ENCODE assay signal across 13 cellular contexts in the genomic region with DNA sequence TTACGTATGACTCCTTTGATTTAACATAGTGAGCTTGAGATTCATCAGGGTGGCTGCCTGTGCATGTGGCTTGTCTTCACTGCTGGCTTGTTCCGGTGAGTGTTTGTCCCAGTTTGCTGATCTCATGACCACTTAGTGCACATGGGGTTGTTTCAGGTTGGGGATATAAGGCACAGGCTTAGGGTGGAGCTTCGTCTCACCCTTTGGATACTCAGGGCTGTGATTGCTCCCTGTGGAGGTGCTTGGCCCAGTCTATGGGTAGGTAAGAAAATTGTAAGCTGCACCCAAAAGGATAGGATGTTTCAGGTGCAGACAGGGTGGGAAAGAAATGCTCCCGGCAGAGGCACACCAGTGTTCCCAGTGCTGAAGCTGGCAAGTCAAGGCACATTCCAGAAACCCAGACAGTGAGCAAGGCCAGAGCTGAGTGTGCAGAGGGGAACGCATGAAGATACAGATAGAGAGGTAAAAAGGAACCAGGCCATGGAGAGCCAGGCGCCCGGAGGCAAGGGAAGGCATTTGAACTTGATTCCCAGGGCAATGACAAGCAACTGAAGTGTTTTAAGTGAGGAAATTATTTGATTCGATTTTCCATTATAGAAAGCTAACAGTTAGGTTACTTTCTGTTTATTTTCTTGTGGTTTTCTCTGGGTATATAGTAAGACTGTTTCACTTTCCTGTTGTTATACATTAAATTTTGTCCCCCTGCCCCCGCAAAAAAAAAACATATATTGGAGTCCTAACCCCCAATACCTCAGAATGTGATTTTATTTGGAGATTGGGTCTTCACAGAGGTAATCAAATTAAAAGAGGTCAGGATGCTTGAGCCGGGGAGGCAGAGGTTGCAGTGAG.
A peak's percentile ranks its signal among the peaks of the same experiment; 100 is the strongest.
DNase-seq lines count a peak whose midpoint lies in the region; ATAC-seq, FAIRE-seq and TF ChIP-seq lines count a peak whose summit lies in the region.
"Had no signal": no experiment of that assay in that cellular context is flagged by ENCODE, and none has a peak within 500 bp of the region (broad histone marks: within the 10 kb centered on the region; RNA-seq: fewer than 3 reads in every experiment).

No MANE protein-coding gene starts in this region.

- no peaks in the 10 kb centered on the region for H3K9me1 ChIP-seq in endothelial cell of umbilical vein (replicated peaks; ENCODE audit: control insufficient read depth, extremely low read depth, insufficient read depth, low read length)

- no peak for TF ChIP-seq POLR2A in endothelial cell of umbilical vein (IDR thresholded peaks at IDR 0.05; ENCODE audit: low read depth, low read length)

- H4K20me1 ChIP-seq in endothelial cell of umbilical vein (replicated peaks; ENCODE audit: control insufficient read depth, extremely low read depth, insufficient read depth, low read length): no peaks in the 10 kb centered on the region

- H2AFZ ChIP-seq in endothelial cell of umbilical vein (ENCODE audit: low read depth, low read length): peak overlapping the region; percentile 58

- FAIRE-seq in endothelial cell of umbilical vein (lab: Jason Lieb, UNC): peak; percentile 21

- no peak for TF ChIP-seq CTCF in endothelial cell of umbilical vein (IDR thresholded peaks at IDR 0.05; ENCODE audit: extremely low read depth in 1 of 2, insufficient read depth in 1 of 2, low read depth in 1 of 2, low read length in 2 of 2)
- TF ChIP-seq CTCF in osteocyte (IDR thresholded peaks at IDR 0.05): no peak
- no peak for TF ChIP-seq CTCF in A673 (conservative IDR thresholded peaks at IDR 0.05; ENCODE audit: low read depth, low read length)
- no peak for TF ChIP-seq CTCF in WTC11 (IDR thresholded peaks at IDR 0.05)

- H3K27ac Mint-ChIP-seq in osteocyte (ENCODE audit: unreplicated experiment) (peak overlapping the region; percentile 84), WTC11 (no peak overlapping the region)
- H3K27ac Mint-ChIP-seq: dendritic cell treated with granulocyte-macrophage colony-stimulating factor and Interleukin-4, amounts not matched to agents 40 ng/mL and 50 ng/mL, for 4 days had no signal

- ATAC-seq in SK-N-SH treated with all-trans-retinoic acid at 6 μM for 48 hours: peak; percentile 70
- no peak for ATAC-seq in WTC11

- H3K4me1 Mint-ChIP-seq in osteocyte (ENCODE audit: unreplicated experiment) (peaks cover 38% of the 10 kb centered on the region), WTC11 (peaks cover 3% of the 10 kb centered on the region)

- intact Hi-C loops in endothelial cell of umbilical vein (cut with micrococcal nuclease): no loop called here
- intact Hi-C loops in A673 (cut with micrococcal nuclease; ENCODE audit: unreplicated experiment): no loop called here

- H3K27me3 ChIP-seq in endothelial cell of umbilical vein (ENCODE audit: control insufficient read depth in 2 of 2, insufficient read depth in 2 of 2, low read length in 2 of 2) (no peaks in the 10 kb centered on the region), A673 (replicated peaks; ENCODE audit: insufficient read depth, low read depth, low read length, poor library complexity) (no peaks in the 10 kb centered on the region)

- peaks cover 29% of the 10 kb centered on the region for H3K4me1 ChIP-seq in endothelial cell of umbilical vein (ENCODE audit: control insufficient read depth, extremely low read depth, insufficient read depth, low read length)
- no peaks in the 10 kb centered on the region for H3K4me1 ChIP-seq in A673 (ENCODE audit: insufficient read depth, low read length, poor library complexity, severe bottlenecking)

- no peak overlapping the region for H3K27ac ChIP-seq in endothelial cell of umbilical vein (ENCODE audit: insufficient read depth, low read depth, low read length)
- no peak overlapping the region for H3K27ac ChIP-seq in A673 (ENCODE audit: low read depth, low read length, poor library complexity, severe bottlenecking)

- H3K9me3 Mint-ChIP-seq in osteocyte (ENCODE audit: unreplicated experiment) (peaks cover 14% of the 10 kb centered on the region), WTC11 (peaks cover 17% of the 10 kb centered on the region)
- H3K9me3 Mint-ChIP-seq: dendritic cell treated with granulocyte-macrophage colony-stimulating factor and Interleukin-4, amounts not matched to agents 40 ng/mL and 50 ng/mL, for 4 days had no signal

- H3K36me3 Mint-ChIP-seq in osteocyte (ENCODE audit: unreplicated experiment): no peaks in the 10 kb centered on the region
- 0 out of 2 replicates have a peak, but pooled peaks cover 6% of the 10 kb centered on the region for H3K36me3 Mint-ChIP-seq in WTC11

- H3K27me3 Mint-ChIP-seq in osteocyte (ENCODE audit: unreplicated experiment) (no peaks in the 10 kb centered on the region), WTC11 (ENCODE audit: low read depth) (no peaks in the 10 kb centered on the region)

- no peaks in the 10 kb centered on the region for H3K79me2 ChIP-seq in endothelial cell of umbilical vein (ENCODE audit: control insufficient read depth, insufficient read depth, low read length)

- dilution Hi-C loops in endothelial cell of umbilical vein (cut with MboI; ENCODE audit: extremely low pct_ligation_motif_present, low sequenced_read_pairs): no loop called here

- DNase-seq in ELR (ENCODE audit: low read depth) (peak; percentile 44), endothelial cell of umbilical vein (ENCODE audit: low read depth, low spot score) (no peak), osteocyte (ENCODE audit: extremely low spot score, unreplicated experiment) (no peak), A673 (ENCODE audit: low spot score) (no peak), NCI-H774 (lab: John Stamatoyannopoulos, UW) (no peak), WTC11 (ENCODE audit: low spot score) (no peak), NCI-H524 (lab: John Stamatoyannopoulos, UW) (no peak)
- DNase-seq: NCI-H1105 treated with DMSO at 0.1 percent for 48 hours, NCI-H69, retina, SW 1271 had no signal

- H3K36me3 ChIP-seq in endothelial cell of umbilical vein (ENCODE audit: control insufficient read depth in 2 of 2, extremely low read depth in 1 of 2, insufficient read depth in 2 of 2, low read length in 2 of 2) (no peaks in the 10 kb centered on the region), A673 (ENCODE audit: insufficient read depth, low read length, poor library complexity, severe bottlenecking) (no peaks in the 10 kb centered on the region)

- H3K9me3 ChIP-seq in endothelial cell of umbilical vein (replicated peaks; ENCODE audit: control insufficient read depth, insufficient read depth, low read length) (no peaks in the 10 kb centered on the region), A673 (ENCODE audit: low read depth, low read length, poor library complexity, severe bottlenecking) (no peaks in the 10 kb centered on the region)

- CTCF ChIA-PET in endothelial cell of umbilical vein (lab: Charles Lee) (interaction anchor here (0.8 to 1.1 kb wide), 3 partner anchors 7 to 692 kb away, joined by 3 read pairs; no protein-coding TSS in a partner anchor), A673 (lab: Charles Lee) (no interaction called here), WTC11 (lab: Charles Lee) (no interaction called here)

- H3K4me3 Mint-ChIP-seq in osteocyte (ENCODE audit: unreplicated experiment): no peak overlapping the region
- no peak overlapping the region for H3K4me3 Mint-ChIP-seq in WTC11
- H3K4me3 Mint-ChIP-seq: dendritic cell treated with granulocyte-macrophage colony-stimulating factor and Interleukin-4, amounts not matched to agents 40 ng/mL and 50 ng/mL, for 4 days had no signal

- BruUV-seq in endothelial cell of umbilical vein (replicated peaks; lab: Mats Ljungman, UMichigan) (no TSS peak), A673 (replicated peaks; lab: Mats Ljungman, UMichigan) (no TSS peak)

- no peak overlapping the region for H3K4me3 ChIP-seq in endothelial cell of umbilical vein (replicated peaks in 1 of 3; ENCODE audit: insufficient read depth in 1 of 3, low read depth in 1 of 3, low read length in 3 of 3)
- H3K4me3 ChIP-seq in A673 (ENCODE audit: low read depth, low read length, poor library complexity, severe bottlenecking): no peak overlapping the region

- H3K9ac ChIP-seq in endothelial cell of umbilical vein (replicated peaks; ENCODE audit: extremely low read depth, insufficient read depth, low read length): no peak overlapping the region

- POLR2A ChIA-PET in endothelial cell of umbilical vein (lab: Charles Lee): interaction anchor here (0.7 to 1.5 kb wide), 2 partner anchors 239 to 290 kb away, joined by 3 to 4 read pairs; a partner anchor contains a TSS
- POLR2A ChIA-PET in A673 (lab: Charles Lee; ENCODE audit: low non-redundant PET): no interaction called here
- POLR2A ChIA-PET in WTC11 (lab: Charles Lee): no interaction called here

- H3K4me2 ChIP-seq in endothelial cell of umbilical vein (ENCODE audit: insufficient read depth, low read length): no peak overlapping the region

TF ChIP-seq in SK-N-SH treated with all-trans-retinoic acid at 6 μM for 48 hours, 23 proteins besides CTCF, POLR2A, EP300 and RAD21 (continues in another document):
- no peak for TF ChIP-seq ZC3H10 (CRISPR knock-in tag; IDR thresholded peaks at IDR 0.05)

TF ChIP-seq in endothelial cell of umbilical vein, 7 proteins besides CTCF, POLR2A, EP300 and RAD21 (continues in another document):
- TF ChIP-seq GATA2 (IDR thresholded peaks at IDR 0.05; ENCODE audit: insufficient read depth, insufficient read length, low read depth, low read length) (no peak), POLR2AphosphoS5 (IDR thresholded peaks at IDR 0.05; ENCODE audit: insufficient read depth, low read depth, low read length) (no peak), EZH2 (IDR thresholded peaks at IDR 0.05; ENCODE audit: borderline replicate concordance, low read depth, low read length, severe bottlenecking) (no peak), JUN (IDR thresholded peaks at IDR 0.05; ENCODE audit: borderline replicate concordance, insufficient read depth, insufficient read length, low read depth) (no peak), FOS (IDR thresholded peaks at IDR 0.05; ENCODE audit: borderline replicate concordance, insufficient read depth, low read length) (no peak), MYC (IDR thresholded peaks at IDR 0.05; ENCODE audit: low read depth, low read length) (no peak)

TF ChIP-seq in WTC11, 78 proteins besides CTCF, POLR2A, EP300 and RAD21 (continues in another document):
- TF ChIP-seq SOX15 (CRISPR knock-in tag; IDR thresholded peaks at IDR 0.05) (no peak), ZNF671 (CRISPR knock-in tag; IDR thresholded peaks at IDR 0.05) (no peak), RELA (CRISPR knock-in tag; IDR thresholded peaks at IDR 0.05; ENCODE audit: borderline replicate concordance) (no peak), TP53 (CRISPR knock-in tag; IDR thresholded peaks at IDR 0.05) (no peak), ZNF317 (CRISPR knock-in tag; IDR thresholded peaks at IDR 0.05; ENCODE audit: borderline replicate concordance, low read depth) (no peak), ESRRA (CRISPR knock-in tag; IDR thresholded peaks at IDR 0.05; ENCODE audit: borderline replicate concordance) (no peak), HMGA2 (CRISPR knock-in tag; IDR thresholded peaks at IDR 0.05) (no peak), ATF1 (CRISPR knock-in tag; IDR thresholded peaks at IDR 0.05) (no peak), SMAD4 (CRISPR knock-in tag; IDR thresholded peaks at IDR 0.05) (no peak), NFATC4 (CRISPR knock-in tag; IDR thresholded peaks at IDR 0.05) (no peak), IRF2 (CRISPR knock-in tag; IDR thresholded peaks at IDR 0.05; ENCODE audit: borderline replicate concordance, low read depth) (no peak)
